16 cellular contexts compared by ENCODE assay signal in the genomic region with DNA sequence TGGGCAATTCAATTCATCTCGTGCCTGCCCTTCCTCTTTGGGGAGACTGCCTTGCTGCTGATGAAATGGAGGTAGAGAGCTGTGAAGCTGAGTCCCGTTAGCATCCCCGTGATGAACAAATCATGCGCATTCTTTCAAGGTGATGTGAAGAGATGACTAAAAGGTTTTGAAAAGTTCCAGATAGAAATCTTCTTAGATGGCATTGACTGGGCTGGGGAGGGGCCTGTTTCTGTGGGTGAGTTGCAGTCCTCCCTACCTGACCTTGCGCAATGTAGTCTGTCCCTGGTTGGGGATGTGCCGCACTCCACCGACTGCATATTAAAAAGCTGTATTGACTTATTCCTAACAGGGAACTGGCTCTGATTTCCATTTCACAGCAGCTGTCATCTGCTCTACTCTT.
"Had no signal": no experiment of that assay in that cellular context is flagged by ENCODE, and none has a peak within 500 bp of the region (broad histone marks: within the 10 kb centered on the region; RNA-seq: fewer than 3 reads in every experiment).

No MANE protein-coding gene starts in this region.

- H3K9me3 ChIP-seq: lower lobe of right lung, neutrophil, right atrium auricular region, spleen, transverse colon had no signal

- H3K27ac ChIP-seq: lower lobe of right lung, neutrophil, right atrium auricular region, spleen, transverse colon had no signal

- H3K4me3 ChIP-seq: lower lobe of right lung, right atrium auricular region, spleen, transverse colon had no signal

- H3K4me1 ChIP-seq: spleen, transverse colon had no signal

- H3K27me3 ChIP-seq: neutrophil, right atrium auricular region, spleen, transverse colon had no signal

- ATAC-seq: effector memory CD8-positive, alpha-beta T cell; left cardiac atrium; lower lobe of right lung; naive thymus-derived CD4-positive, alpha-beta T cell; stimulated activated memory B cell treated with anti-CD40 and anti-IgM and Interleukin-4, amounts not matched to agents 10 μg/mL and 1 μg/mL and 100 μg/mL, for 72 hours; WTC11 had no signal

- DNase-seq: activated CD4-positive, alpha-beta T cell treated with anti-CD3 and anti-CD28 coated beads, Interleukin-2, amount 10 ng/mL, durations not matched to agents 24 days and 14 days; activated naive CD4-positive, alpha-beta T cell treated with anti-CD3 and anti-CD28 coated beads for 36 hours; effector memory CD8-positive, alpha-beta T cell; erythroblast; hippocampal formation; left cardiac atrium; lower lobe of right lung; naive thymus-derived CD4-positive, alpha-beta T cell; posterior cingulate gyrus; spleen; stimulated activated CD4-positive, alpha-beta T cell treated with anti-CD3 and anti-CD28 coated beads, Interleukin-1b, Interleukin-23, amount 100 ng/mL, for 48 hours; transverse colon had no signal

- H3K36me3 ChIP-seq: lower lobe of right lung, right atrium auricular region, transverse colon had no signal
